In the genomic region with DNA sequence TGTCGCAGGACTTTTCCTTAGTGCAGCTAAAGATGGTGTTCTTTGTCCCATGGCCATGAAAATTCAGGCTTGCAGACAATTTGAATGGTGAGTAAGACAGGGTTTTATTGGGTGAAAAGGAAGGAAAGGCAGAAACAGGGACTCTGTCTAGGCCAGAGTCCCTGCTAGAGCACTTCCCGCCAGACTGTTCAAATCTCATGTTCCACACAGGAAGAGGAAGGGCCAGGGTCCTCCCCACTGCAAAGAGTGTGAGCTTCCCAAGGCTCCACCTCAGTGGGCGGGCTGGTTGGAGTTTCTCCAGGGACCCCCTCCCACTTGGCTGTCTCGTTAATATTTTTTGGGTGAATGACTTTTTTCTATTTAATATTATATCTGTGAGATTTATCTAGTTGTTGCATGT, we compare ENCODE assay signal across 1 cellular context.
TF ChIP-seq lines count a peak whose summit lies in the region.

No MANE protein-coding gene starts in this region.

TF ChIP-seq in GM23338, 12 proteins besides CTCF, POLR2A, EP300 and RAD21 (continued from another document):
- no peak for TF ChIP-seq EZH2phosphoT487 (IDR thresholded peaks at IDR 0.05; ENCODE audit: unreplicated experiment)
- no peak for TF ChIP-seq ZNF114 (CRISPR knock-in tag; IDR thresholded peaks at IDR 0.05)
- TF ChIP-seq EZH2 (IDR thresholded peaks at IDR 0.05; ENCODE audit: low read depth, unreplicated experiment) = no peak
- TF ChIP-seq, protein P1, sequence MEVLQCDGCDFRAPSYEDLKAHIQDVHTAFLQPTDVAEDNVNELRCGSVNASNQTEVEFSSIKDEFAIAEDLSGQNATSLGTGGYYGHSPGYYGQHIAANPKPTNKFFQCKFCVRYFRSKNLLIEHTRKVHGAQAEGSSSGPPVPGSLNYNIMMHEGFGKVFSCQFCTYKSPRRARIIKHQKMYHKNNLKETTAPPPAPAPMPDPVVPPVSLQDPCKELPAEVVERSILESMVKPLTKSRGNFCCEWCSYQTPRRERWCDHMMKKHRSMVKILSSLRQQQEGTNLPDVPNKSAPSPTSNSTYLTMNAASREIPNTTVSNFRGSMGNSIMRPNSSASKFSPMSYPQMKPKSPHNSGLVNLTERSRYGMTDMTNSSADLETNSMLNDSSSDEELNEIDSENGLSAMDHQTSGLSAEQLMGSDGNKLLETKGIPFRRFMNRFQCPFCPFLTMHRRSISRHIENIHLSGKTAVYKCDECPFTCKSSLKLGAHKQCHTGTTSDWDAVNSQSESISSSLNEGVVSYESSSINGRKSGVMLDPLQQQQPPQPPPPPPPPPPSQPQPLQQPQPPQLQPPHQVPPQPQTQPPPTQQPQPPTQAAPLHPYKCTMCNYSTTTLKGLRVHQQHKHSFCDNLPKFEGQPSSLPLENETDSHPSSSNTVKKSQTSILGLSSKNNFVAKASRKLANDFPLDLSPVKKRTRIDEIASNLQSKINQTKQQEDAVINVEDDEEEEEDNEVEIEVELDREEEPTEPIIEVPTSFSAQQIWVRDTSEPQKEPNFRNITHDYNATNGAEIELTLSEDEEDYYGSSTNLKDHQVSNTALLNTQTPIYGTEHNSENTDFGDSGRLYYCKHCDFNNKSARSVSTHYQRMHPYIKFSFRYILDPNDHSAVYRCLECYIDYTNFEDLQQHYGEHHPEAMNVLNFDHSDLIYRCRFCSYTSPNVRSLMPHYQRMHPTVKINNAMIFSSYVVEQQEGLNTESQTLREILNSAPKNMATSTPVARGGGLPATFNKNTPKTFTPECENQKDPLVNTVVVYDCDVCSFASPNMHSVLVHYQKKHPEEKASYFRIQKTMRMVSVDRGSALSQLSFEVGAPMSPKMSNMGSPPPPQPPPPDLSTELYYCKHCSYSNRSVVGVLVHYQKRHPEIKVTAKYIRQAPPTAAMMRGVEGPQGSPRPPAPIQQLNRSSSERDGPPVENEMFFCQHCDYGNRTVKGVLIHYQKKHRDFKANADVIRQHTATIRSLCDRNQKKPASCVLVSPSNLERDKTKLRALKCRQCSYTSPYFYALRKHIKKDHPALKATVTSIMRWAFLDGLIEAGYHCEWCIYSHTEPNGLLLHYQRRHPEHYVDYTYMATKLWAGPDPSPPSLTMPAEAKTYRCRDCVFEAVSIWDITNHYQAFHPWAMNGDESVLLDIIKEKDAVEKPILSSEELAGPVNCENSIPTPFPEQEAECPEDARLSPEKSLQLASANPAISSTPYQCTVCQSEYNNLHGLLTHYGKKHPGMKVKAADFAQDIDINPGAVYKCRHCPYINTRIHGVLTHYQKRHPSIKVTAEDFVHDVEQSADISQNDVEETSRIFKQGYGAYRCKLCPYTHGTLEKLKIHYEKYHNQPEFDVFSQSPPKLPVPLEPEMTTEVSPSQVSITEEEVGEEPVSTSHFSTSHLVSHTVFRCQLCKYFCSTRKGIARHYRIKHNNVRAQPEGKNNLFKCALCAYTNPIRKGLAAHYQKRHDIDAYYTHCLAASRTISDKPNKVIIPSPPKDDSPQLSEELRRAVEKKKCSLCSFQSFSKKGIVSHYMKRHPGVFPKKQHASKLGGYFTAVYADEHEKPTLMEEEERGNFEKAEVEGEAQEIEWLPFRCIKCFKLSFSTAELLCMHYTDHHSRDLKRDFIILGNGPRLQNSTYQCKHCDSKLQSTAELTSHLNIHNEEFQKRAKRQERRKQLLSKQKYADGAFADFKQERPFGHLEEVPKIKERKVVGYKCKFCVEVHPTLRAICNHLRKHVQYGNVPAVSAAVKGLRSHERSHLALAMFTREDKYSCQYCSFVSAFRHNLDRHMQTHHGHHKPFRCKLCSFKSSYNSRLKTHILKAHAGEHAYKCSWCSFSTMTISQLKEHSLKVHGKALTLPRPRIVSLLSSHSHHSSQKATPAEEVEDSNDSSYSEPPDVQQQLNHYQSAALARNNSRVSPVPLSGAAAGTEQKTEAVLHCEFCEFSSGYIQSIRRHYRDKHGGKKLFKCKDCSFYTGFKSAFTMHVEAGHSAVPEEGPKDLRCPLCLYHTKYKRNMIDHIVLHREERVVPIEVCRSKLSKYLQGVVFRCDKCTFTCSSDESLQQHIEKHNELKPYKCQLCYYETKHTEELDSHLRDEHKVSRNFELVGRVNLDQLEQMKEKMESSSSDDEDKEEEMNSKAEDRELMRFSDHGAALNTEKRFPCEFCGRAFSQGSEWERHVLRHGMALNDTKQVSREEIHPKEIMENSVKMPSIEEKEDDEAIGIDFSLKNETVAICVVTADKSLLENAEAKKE (CRISPR knock-in tag; IDR thresholded peaks at IDR 0.05) = no peak
TF ChIP-seq in GM23338: peak in this region for 0.
